ENCODE assay signal across 8 cellular contexts in the genomic region with DNA sequence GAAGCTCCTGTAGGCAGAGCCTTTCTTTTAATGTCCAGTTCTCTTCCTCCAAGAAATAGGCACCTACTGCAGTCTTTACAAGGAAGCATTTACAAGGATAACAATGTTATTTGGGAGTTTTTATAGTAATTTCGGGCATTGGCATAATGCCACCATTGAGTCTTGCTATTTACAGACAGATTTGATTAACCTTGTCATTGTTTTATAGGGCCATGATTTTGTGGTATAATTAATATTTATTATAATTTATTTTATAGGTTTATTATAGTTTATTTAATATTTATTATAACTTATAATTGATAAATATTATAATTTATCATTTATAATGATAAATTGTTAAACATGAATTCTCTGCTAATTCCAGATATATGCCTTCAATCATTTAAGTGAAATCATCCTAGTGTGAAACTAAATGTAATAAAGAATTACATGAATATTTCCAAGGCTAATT. TPM values are rescaled to one million over a fixed set of nuclear protein-coding genes. Genes with fewer than 3 reads are reported as not detected.
DNase-seq lines count a peak whose midpoint lies in the region; ATAC-seq, FAIRE-seq and TF ChIP-seq lines count a peak whose summit lies in the region.

No MANE protein-coding gene starts in this region.

- no peaks in the 10 kb centered on the region for H3K79me1 ChIP-seq in H9 (ENCODE audit: insufficient read depth, low read depth, low read length, poor library complexity, severe bottlenecking)

- H3K27me3 Mint-ChIP-seq in H9 (ENCODE audit: low read depth): peaks cover 3% of the 10 kb centered on the region; the same call in 1 of the 2 replicates
- peaks cover 10% of the 10 kb centered on the region for H3K27me3 Mint-ChIP-seq in glutamatergic neuron (ENCODE audit: unreplicated experiment)
- H3K27me3 Mint-ChIP-seq in stimulated activated naive CD8-positive, alpha-beta T cell treated with anti-CD3 and anti-CD28 coated beads, Interleukin-15, amount 100 ng/mL, for 72 hours: no peaks in the 10 kb centered on the region

- in situ Hi-C loops in GM13977 (cut with MboI; ENCODE audit: low pct_unique_long_range_greater_than_20kb, low sequenced_read_pairs, unreplicated experiment): no loop called here

- H3K27ac Mint-ChIP-seq in H9: peak overlapping the region; percentile 55 to 92 (median 83); a peak in 3 of 7 replicates
- peak overlapping the region; percentile 98 for H3K27ac Mint-ChIP-seq in glutamatergic neuron (ENCODE audit: unreplicated experiment)
- H3K27ac Mint-ChIP-seq in stimulated activated naive CD8-positive, alpha-beta T cell treated with anti-CD3 and anti-CD28 coated beads, Interleukin-15, amount 100 ng/mL, for 72 hours: peak overlapping the region in 1 of 2 donors; percentile 10

- H3K4me3 Mint-ChIP-seq in H9 (peak overlapping the region; percentile 95 to 97), glutamatergic neuron (ENCODE audit: unreplicated experiment) (peak overlapping the region; percentile 97)
- H3K4me3 Mint-ChIP-seq in stimulated activated naive CD8-positive, alpha-beta T cell treated with anti-CD3 and anti-CD28 coated beads, Interleukin-15, amount 100 ng/mL, for 72 hours: peak overlapping the region; percentile 88 to 99

- H2BK12ac ChIP-seq in H9 (ENCODE audit: insufficient read length, low read depth, low read length): no peak overlapping the region

- no peak overlapping the region for H4K5ac ChIP-seq in H9 (ENCODE audit: insufficient read length, low read depth, low read length)

- H3K79me2 ChIP-seq in H9 (ENCODE audit: insufficient read depth, low read length): 0 out of 2 replicates have a peak, but pooled peaks cover 3% of the 10 kb centered on the region

- TF ChIP-seq CTCF in H9 (conservative IDR thresholded peaks at IDR 0.05): no peak
- TF ChIP-seq CTCF in WERI-Rb-1 (IDR thresholded peaks at IDR 0.05; ENCODE audit: low read depth, low read length): no peak
- no peak for TF ChIP-seq CTCF in glutamatergic neuron (IDR thresholded peaks at IDR 0.05; ENCODE audit: partially characterized antibody, unreplicated experiment)
- no peak for TF ChIP-seq CTCF in GM13977 (IDR thresholded peaks at IDR 0.05; ENCODE audit: extremely low read depth, insufficient read depth, missing control alignments)

- no peak overlapping the region for H2BK5ac ChIP-seq in H9 (ENCODE audit: insufficient read length, low read length)

- no peak overlapping the region for H3K4me2 ChIP-seq in H9 (ENCODE audit: insufficient read depth, insufficient read length, low read length)

- H3K27ac ChIP-seq in H9 (ENCODE audit: insufficient read length, low read depth, low read length) (no peak overlapping the region), WERI-Rb-1 (peak overlapping the region; percentile 65)

- H3K23ac ChIP-seq in H9 (ENCODE audit: insufficient read length, low read depth, low read length): no peak overlapping the region

- H3K9me3 Mint-ChIP-seq in H9 (no peaks in the 10 kb centered on the region), glutamatergic neuron (ENCODE audit: unreplicated experiment) (peaks cover 11% of the 10 kb centered on the region)
- H3K9me3 Mint-ChIP-seq in stimulated activated naive CD8-positive, alpha-beta T cell treated with anti-CD3 and anti-CD28 coated beads, Interleukin-15, amount 100 ng/mL, for 72 hours: no peaks in the 10 kb centered on the region

- H4K20me1 ChIP-seq in H9 (ENCODE audit: control insufficient read depth, insufficient read depth, insufficient read length): no peaks in the 10 kb centered on the region

- no peak overlapping the region for H3K18ac ChIP-seq in H9 (ENCODE audit: insufficient read length, low read depth, low read length)

- H3K4me1 Mint-ChIP-seq in H9: peaks cover 6 to 11% of the 10 kb centered on the region in 2 experiments
- H3K4me1 Mint-ChIP-seq in glutamatergic neuron (ENCODE audit: low read depth, unreplicated experiment): peaks cover 34% of the 10 kb centered on the region
- H3K4me1 Mint-ChIP-seq in stimulated activated naive CD8-positive, alpha-beta T cell treated with anti-CD3 and anti-CD28 coated beads, Interleukin-15, amount 100 ng/mL, for 72 hours: peaks cover 35% of the 10 kb centered on the region

- no peaks in the 10 kb centered on the region for H3K27me3 ChIP-seq in H9 (ENCODE audit: insufficient read depth, low read length)
- H3K27me3 ChIP-seq in WERI-Rb-1 (ENCODE audit: insufficient read depth, low read depth, severe bottlenecking): no peaks in the 10 kb centered on the region

- no peak overlapping the region for H4K8ac ChIP-seq in H9 (replicated peaks; ENCODE audit: insufficient read length, low read depth, low read length)

- no peak overlapping the region for H3T11ph ChIP-seq in H9 (ENCODE audit: low read length)

- H2BK15ac ChIP-seq in H9 (ENCODE audit: low read depth, low read length): no peak overlapping the region

- no peak overlapping the region for H3K9ac ChIP-seq in H9 (ENCODE audit: extremely low read depth, insufficient read length, low read length)

- peaks cover 11% of the 10 kb centered on the region for H3K36me3 ChIP-seq in WERI-Rb-1

- no peak for DNase-seq in H9
- no peak for DNase-seq in WERI-Rb-1
- no peak for DNase-seq in glutamatergic neuron
- DNase-seq in stimulated activated naive CD8-positive, alpha-beta T cell treated with anti-CD3 and anti-CD28 coated beads, Interleukin-15, amount 100 ng/mL, for 72 hours: no peak
- DNase-seq in HTR-8/SVneo (ENCODE audit: insufficient read length, low spot score): no peak
- DNase-seq in GM13977 (ENCODE audit: low spot score): no peak
- no peak for DNase-seq in activated effector memory CD4-positive, alpha-beta T cell treated with Interleukin-2 at 50 U/mL for 16 hours

- H3K36me3 Mint-ChIP-seq in H9 (ENCODE audit: insufficient read depth in 1 of 3, low read depth in 3 of 3): peaks cover 0 to 6% (median 2%) of the 10 kb centered on the region in 3 experiments; a peak in 3 of 7 replicates
- no peaks in the 10 kb centered on the region for H3K36me3 Mint-ChIP-seq in glutamatergic neuron (ENCODE audit: unreplicated experiment)

- no peak overlapping the region for H3K4ac ChIP-seq in H9 (ENCODE audit: low read depth, low read length)

- H3K4me3 ChIP-seq in WERI-Rb-1 (ENCODE audit: low read depth, low read length): peak overlapping the region; percentile 84

- FAIRE-seq in HTR-8/SVneo (lab: Jason Lieb, UNC): no peak

- H3K9me3 ChIP-seq in H9 (ENCODE audit: control insufficient read depth, low read depth, low read length): no peaks in the 10 kb centered on the region
- no peaks in the 10 kb centered on the region for H3K9me3 ChIP-seq in WERI-Rb-1 (ENCODE audit: severe bottlenecking)

- WGBS in H9 (ENCODE audit: extremely low coverage, insufficient read length, low lambda C conversion rate): no CpG with 5 or more reads among the region's 1 CpG

- H4K91ac ChIP-seq in H9 (ENCODE audit: insufficient read length, low read depth, low read length): no peak overlapping the region

- H2AFZ ChIP-seq in H9 (ENCODE audit: low read length): no peak overlapping the region

- no peak overlapping the region for H3K14ac ChIP-seq in H9 (ENCODE audit: insufficient read depth, low read length)

- no peak for ATAC-seq in stimulated activated naive CD8-positive, alpha-beta T cell treated with anti-CD3 and anti-CD28 coated beads, Interleukin-15, amount 100 ng/mL, for 72 hours
- no peak for ATAC-seq in HG03457 (IDR thresholded peaks at IDR 0.05; ENCODE audit: unreplicated experiment)

- H3K56ac ChIP-seq in H9 (ENCODE audit: insufficient read length, low read depth, low read length): no peak overlapping the region

- no peaks in the 10 kb centered on the region for H3K4me1 ChIP-seq in H9 (ENCODE audit: insufficient read depth, low read length)

- no peak overlapping the region for H2BK20ac ChIP-seq in H9 (ENCODE audit: low read depth, low read length, poor library complexity, severe bottlenecking)

- no peaks in the 10 kb centered on the region for H3K23me2 ChIP-seq in H9 (ENCODE audit: insufficient read length, low read depth, low read length, poor library complexity, severe bottlenecking)

- no peak overlapping the region for H2AK5ac ChIP-seq in H9 (ENCODE audit: insufficient read length, low read length)

- H2BK120ac ChIP-seq in H9 (ENCODE audit: low read depth, low read length, poor library complexity, severe bottlenecking): no peak overlapping the region

RNA-seq across cellular contexts. Expression of gene POT1, which starts 0.6 kb away (rescaled TPM):
- total RNA-seq in H9 (2021) (22.0 and 23.4 TPM in 2 replicates), glutamatergic neuron (ENCODE audit: unreplicated experiment) (42.9 TPM)
